ENCODE assay signal across 20 cellular contexts in the genomic region with DNA sequence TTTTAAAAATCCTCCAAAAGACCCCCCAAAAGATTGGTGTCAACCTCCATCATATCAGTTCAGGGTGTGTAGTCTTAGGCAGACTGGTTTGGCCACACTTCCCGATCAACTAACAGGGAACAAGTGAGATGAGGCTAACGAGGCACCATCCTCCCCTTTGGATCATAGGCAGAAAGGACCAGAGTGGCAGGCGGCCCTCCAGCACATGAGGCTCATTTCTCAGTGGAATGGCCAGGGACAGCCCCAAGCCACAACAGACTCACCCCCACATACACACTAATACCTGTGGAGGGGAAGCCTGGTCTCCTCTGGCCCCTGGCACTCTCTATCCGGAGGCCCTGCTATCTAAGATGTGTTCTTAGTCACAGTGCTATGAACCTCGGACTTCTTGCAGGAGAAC. TPM values are rescaled to one million over a fixed set of nuclear protein-coding genes. Genes with fewer than 3 reads are reported as not detected.
"Had no signal": no experiment of that assay in that cellular context is flagged by ENCODE, and none has a peak within 500 bp of the region (broad histone marks: within the 10 kb centered on the region; RNA-seq: fewer than 3 reads in every experiment).

No MANE protein-coding gene starts in this region.

- H3K4me3 Mint-ChIP-seq: naive B cell, nephron had no signal

- H3K27ac ChIP-seq: dorsolateral prefrontal cortex, neutrophil, right atrium auricular region, sigmoid colon, skin epidermis had no signal

- DNase-seq: cortex of kidney; dorsolateral prefrontal cortex; effector CD8-positive, alpha-beta T cell; foreskin melanocyte; head of caudate nucleus; hippocampal formation; mesendoderm; naive B cell; sigmoid colon; stimulated activated CD4-positive, alpha-beta T cell treated with anti-CD3 and anti-CD28 coated beads, Interleukin-12 subunit alpha, Interleukin-12 subunit beta, amount 100 ng/mL, for 4 hours; stimulated activated naive CD4-positive, alpha-beta T cell treated with Interleukin-2 at 50 U/mL for 16 hours; trophoblast cell had no signal

- H3K9me3 ChIP-seq: neutrophil, right atrium auricular region, sigmoid colon had no signal

- H3K36me3 Mint-ChIP-seq: naive B cell had no signal

- H3K9me3 Mint-ChIP-seq: naive B cell, nephron had no signal

- H3K4me3 ChIP-seq: dorsolateral prefrontal cortex, right atrium auricular region, sigmoid colon, skin epidermis had no signal

- H3K27me3 ChIP-seq: dorsolateral prefrontal cortex, neutrophil, right atrium auricular region, sigmoid colon had no signal

- H3K36me3 ChIP-seq: neutrophil, right atrium auricular region, sigmoid colon had no signal

- H3K27ac Mint-ChIP-seq: nephron had no signal

RNA-seq across cellular contexts. Expression of gene CAPN8, which starts 29.5 kb away (rescaled TPM):
- total RNA-seq: kidney epithelial cell, lung microvascular endothelial cell, osteocyte, posterior vena cava, right atrium auricular region had no signal
